Comparison of ENCODE assay signal across 44 cellular contexts in the genomic region with DNA sequence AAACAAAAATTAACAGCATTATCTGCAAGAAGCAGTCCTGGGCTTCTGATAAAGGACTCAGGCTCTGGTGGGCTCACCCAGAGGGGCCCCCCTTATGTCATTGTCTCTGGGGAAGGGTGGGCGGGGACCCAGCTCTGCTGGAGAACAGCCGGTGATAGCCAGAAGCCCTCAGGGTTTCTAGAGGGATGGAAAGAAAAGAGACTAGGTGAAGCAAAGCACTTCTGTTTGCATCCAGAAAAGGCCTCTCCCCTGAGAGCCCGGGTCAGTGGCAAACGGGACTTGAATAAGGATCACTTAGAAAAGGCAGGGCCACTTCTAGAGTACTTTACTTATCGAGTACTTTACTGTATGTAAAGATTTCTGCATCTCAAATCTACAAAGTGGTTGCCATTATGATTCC. TPM values are rescaled to one million over a fixed set of nuclear protein-coding genes. Genes with fewer than 3 reads are reported as not detected.
"Had no signal": no experiment of that assay in that cellular context is flagged by ENCODE, and none has a peak within 500 bp of the region (broad histone marks: within the 10 kb centered on the region; RNA-seq: fewer than 3 reads in every experiment).

No MANE protein-coding gene starts in this region.

- H3K4me1 Mint-ChIP-seq: activated naive CD8-positive, alpha-beta T cell treated with anti-CD3 and anti-CD28 coated beads for 36 hours; stimulated activated naive CD8-positive, alpha-beta T cell treated with anti-CD3 and anti-CD28 coated beads, Interleukin-15, amount 100 ng/mL, for 72 hours had no signal

- H3K27me3 Mint-ChIP-seq: activated naive CD8-positive, alpha-beta T cell treated with anti-CD3 and anti-CD28 coated beads for 36 hours; stimulated activated naive CD8-positive, alpha-beta T cell treated with anti-CD3 and anti-CD28 coated beads, Interleukin-15, amount 100 ng/mL, for 72 hours had no signal

- H3K36me3 Mint-ChIP-seq: activated naive CD8-positive, alpha-beta T cell treated with anti-CD3 and anti-CD28 coated beads for 36 hours; mesothelial cell of epicardium; naive B cell; stimulated activated memory B cell treated with anti-CD40 and anti-IgM and Interleukin-4, amounts not matched to agents 10 μg/mL and 1 μg/mL and 100 μg/mL, for 72 hours had no signal

- DNase-seq: activated CD4-positive, alpha-beta T cell treated with anti-CD3 and anti-CD28 coated beads for 4 hours; activated CD4-positive, alpha-beta T cell treated with anti-CD3 and anti-CD28 coated beads, Interleukin-2, amount 50 U/mL, for 48 hours; activated CD8-positive, alpha-beta memory T cell treated with anti-CD3 and anti-CD28 coated beads, Interleukin-2, amount 50 U/mL, for 4 hours; activated effector memory CD4-positive, alpha-beta T cell treated with anti-CD3 and anti-CD28 coated beads, Interleukin-2, amount 50 U/mL, for 16 hours; activated naive CD4-positive, alpha-beta T cell treated with anti-CD3 and anti-CD28 coated beads for 36 hours; activated naive CD8-positive, alpha-beta T cell treated with anti-CD3 and anti-CD28 coated beads for 36 hours; activated T-cell treated with anti-CD3 and anti-CD28 coated beads, Interleukin-2, amount 50 U/mL, for 1 hour; adrenal gland; aorta; body of pancreas; dorsolateral prefrontal cortex; effector memory CD4-positive, alpha-beta T cell; head of caudate nucleus; hippocampal formation; left cardiac atrium; mammary epithelial cell; naive B cell; nephron progenitor cell; pancreas; retina; sigmoid colon; small intestine; stimulated activated CD4-positive, alpha-beta T cell treated with anti-CD3 and anti-CD28 coated beads, Interleukin-1b, Interleukin-23, amount 100 ng/mL, for 48 hours; stimulated activated CD4-positive, alpha-beta T cell treated with anti-CD3 and anti-CD28 coated beads, Interleukin-4, amount 100 ng/mL, for 4 hours; stimulated activated CD8-positive, alpha-beta memory T cell treated with anti-CD3 and anti-CD28 coated beads, Interleukin-4, amount 100 ng/mL, for 48 hours; stimulated activated naive CD8-positive, alpha-beta T cell treated with anti-CD3 and anti-CD28 coated beads, Interleukin-15, amount 100 ng/mL, for 72 hours; substantia nigra; thyroid gland had no signal

- H3K36me3 ChIP-seq: adrenal gland, gastroesophageal sphincter, pancreas, prostate gland, sigmoid colon, thyroid gland, upper lobe of left lung had no signal

- H3K4me1 ChIP-seq: gastroesophageal sphincter, prostate gland had no signal

- H3K27me3 ChIP-seq: adrenal gland, body of pancreas, dorsolateral prefrontal cortex, gastroesophageal sphincter, pancreas, sigmoid colon, thyroid gland, upper lobe of left lung had no signal

- FAIRE-seq: colon, keratinocyte, pancreas, small intestine, TTC549 had no signal

- H3K9me3 Mint-ChIP-seq: activated naive CD4-positive, alpha-beta T cell treated with anti-CD3 and anti-CD28 coated beads for 36 hours; activated naive CD8-positive, alpha-beta T cell treated with anti-CD3 and anti-CD28 coated beads for 36 hours; activated T-helper 1 cell treated with anti-CD3 and anti-CD28 coated beads, Interleukin-12 subunit alpha, Interleukin-12 subunit beta, Interleukin-2, Interleukin-4 antibody, amounts not matched to agents 30 ng/mL and 10 ng/mL and 1 ng/mL, durations not matched to agents 14 hours and 24 hours and 36 hours; mesothelial cell of epicardium; nephron progenitor cell; stimulated activated memory B cell treated with anti-CD40 and anti-IgM and Interleukin-4, amounts not matched to agents 10 μg/mL and 1 μg/mL and 100 μg/mL, for 72 hours; stimulated activated naive CD8-positive, alpha-beta T cell treated with anti-CD3 and anti-CD28 coated beads, Interleukin-15, amount 100 ng/mL, for 72 hours; T-helper 2 cell treated with Interferon-gamma antibody and Interleukin-4, amounts not matched to agents 5 μg/mL and 100 μg/mL, for 36 hours had no signal

- H3K9me3 ChIP-seq: adrenal gland, body of pancreas, pancreas, prostate gland, sigmoid colon, thyroid gland, upper lobe of left lung had no signal

- H3K27ac ChIP-seq: body of pancreas, dorsolateral prefrontal cortex, gastroesophageal sphincter, pancreas, prostate gland, thyroid gland, upper lobe of left lung, VCaP had no signal

- H3K4me3 Mint-ChIP-seq: activated naive CD4-positive, alpha-beta T cell treated with anti-CD3 and anti-CD28 coated beads for 36 hours; activated naive CD8-positive, alpha-beta T cell treated with anti-CD3 and anti-CD28 coated beads for 36 hours; activated T-helper 1 cell treated with anti-CD3 and anti-CD28 coated beads, Interleukin-12 subunit alpha, Interleukin-12 subunit beta, Interleukin-2, Interleukin-4 antibody, amounts not matched to agents 30 ng/mL and 10 ng/mL and 1 ng/mL, durations not matched to agents 14 hours and 24 hours and 36 hours; mesothelial cell of epicardium; naive B cell; nephron progenitor cell; stimulated activated memory B cell treated with anti-CD40 and anti-IgM and Interleukin-4, amounts not matched to agents 10 μg/mL and 1 μg/mL and 100 μg/mL, for 72 hours; stimulated activated naive CD8-positive, alpha-beta T cell treated with anti-CD3 and anti-CD28 coated beads, Interleukin-15, amount 100 ng/mL, for 72 hours; T-helper 2 cell treated with Interferon-gamma antibody and Interleukin-4, amounts not matched to agents 5 μg/mL and 100 μg/mL, for 36 hours had no signal

- H3K27ac Mint-ChIP-seq: activated naive CD4-positive, alpha-beta T cell treated with anti-CD3 and anti-CD28 coated beads for 36 hours; activated naive CD8-positive, alpha-beta T cell treated with anti-CD3 and anti-CD28 coated beads for 36 hours; activated T-helper 1 cell treated with anti-CD3 and anti-CD28 coated beads, Interleukin-12 subunit alpha, Interleukin-12 subunit beta, Interleukin-2, Interleukin-4 antibody, amounts not matched to agents 30 ng/mL and 10 ng/mL and 1 ng/mL, durations not matched to agents 14 hours and 24 hours and 36 hours; mesothelial cell of epicardium; naive B cell; nephron progenitor cell; stimulated activated memory B cell treated with anti-CD40 and anti-IgM and Interleukin-4, amounts not matched to agents 10 μg/mL and 1 μg/mL and 100 μg/mL, for 72 hours; stimulated activated naive CD8-positive, alpha-beta T cell treated with anti-CD3 and anti-CD28 coated beads, Interleukin-15, amount 100 ng/mL, for 72 hours; T-helper 2 cell treated with Interferon-gamma antibody and Interleukin-4, amounts not matched to agents 5 μg/mL and 100 μg/mL, for 36 hours had no signal

- H3K4me3 ChIP-seq: adrenal gland, body of pancreas, dorsolateral prefrontal cortex, gastroesophageal sphincter, pancreas, prostate gland, sigmoid colon, thyroid gland, upper lobe of left lung had no signal

RNA-seq across cellular contexts. Expression of a gene that starts 57.2 kb away (rescaled TPM):
- total RNA-seq: activated CD8-positive, alpha-beta memory T cell treated with anti-CD3 and anti-CD28 coated beads for 36 hours; activated naive CD4-positive, alpha-beta T cell treated with anti-CD3 and anti-CD28 coated beads for 36 hours; activated naive CD8-positive, alpha-beta T cell treated with anti-CD3 and anti-CD28 coated beads for 36 hours; activated T-helper 1 cell treated with anti-CD3 and anti-CD28 coated beads, Interleukin-12 subunit alpha, Interleukin-12 subunit beta, Interleukin-2, Interleukin-4 antibody, amounts not matched to agents 30 ng/mL and 10 ng/mL and 1 ng/mL, durations not matched to agents 14 hours and 24 hours and 36 hours; adrenal gland; body of pancreas; fibroblast of lung; fibroblast of villous mesenchyme; gastroesophageal sphincter; left cardiac atrium; liver; mammary epithelial cell; prostate gland; sigmoid colon; thyroid gland had no signal
- polyA plus RNA-seq: adrenal gland, aorta, esophagus, fibroblast of lung, keratinocyte, liver, mammary epithelial cell, pancreas, sigmoid colon, small intestine had no signal
